8 cellular contexts compared by ENCODE assay signal in the genomic region with DNA sequence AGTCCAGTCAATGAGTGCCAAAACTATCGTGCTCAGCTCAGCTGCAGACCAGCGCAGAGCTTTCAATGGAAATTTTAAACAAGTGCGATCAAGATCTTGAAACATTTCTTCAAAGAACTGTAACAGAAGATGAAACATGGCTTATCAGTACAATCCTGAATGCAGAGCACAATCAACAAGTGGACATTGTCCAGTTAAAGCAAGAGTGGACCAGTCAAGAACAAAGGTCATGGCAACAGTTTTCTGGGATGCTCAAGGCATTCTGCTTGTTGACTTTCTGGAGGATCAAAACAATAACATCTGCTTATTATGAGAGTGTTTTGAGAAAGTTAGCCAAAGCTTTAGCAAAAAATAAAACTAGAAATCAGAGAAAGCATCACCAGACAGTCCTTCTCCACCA.
"Had no signal": no experiment of that assay in that cellular context is flagged by ENCODE, and none has a peak within 500 bp of the region (broad histone marks: within the 10 kb centered on the region; RNA-seq: fewer than 3 reads in every experiment).

No MANE protein-coding gene starts in this region.

- H3K9me3 ChIP-seq: HAP-1 had no signal

- H3K27ac ChIP-seq: GM23248, HL-60 had no signal

- H3K9ac ChIP-seq: GM23248 had no signal

- H3K4me3 ChIP-seq: GM23248, HAP-1 had no signal

- DNase-seq: GM23248, GOT3, H7, IMR-90, KBM-7 had no signal

- H2AFZ ChIP-seq: GM23248 had no signal

- H3K36me3 ChIP-seq: HAP-1 had no signal

- H3K4me1 ChIP-seq: HAP-1 had no signal

- ATAC-seq: HCT116 had no signal
